ENCODE assay signal across 1 cellular context in the genomic region with DNA sequence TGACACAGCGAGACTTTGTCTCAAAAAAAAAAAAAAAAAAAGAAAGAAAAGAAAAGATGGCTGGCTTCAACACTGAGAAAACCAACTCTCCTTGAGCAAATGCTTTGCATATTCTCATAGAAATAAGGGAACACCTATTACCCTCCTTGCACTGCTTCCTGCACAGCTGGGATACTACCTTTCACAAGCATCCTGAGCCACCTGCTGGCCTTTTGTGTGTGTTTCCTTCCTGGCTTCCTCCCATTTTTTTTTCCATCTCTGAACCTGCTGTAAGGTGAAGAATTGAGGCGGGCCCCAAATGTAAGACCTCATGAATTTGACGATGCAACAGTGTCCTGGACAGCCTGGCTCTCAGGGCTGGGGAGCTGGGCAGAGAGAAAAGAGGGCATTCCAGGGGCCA.
TF ChIP-seq lines count a peak whose summit lies in the region.

No MANE protein-coding gene starts in this region.

TF ChIP-seq in A549, 52 proteins besides CTCF, POLR2A, EP300 and RAD21 (continued from another document):
- TF ChIP-seq, protein P1, sequence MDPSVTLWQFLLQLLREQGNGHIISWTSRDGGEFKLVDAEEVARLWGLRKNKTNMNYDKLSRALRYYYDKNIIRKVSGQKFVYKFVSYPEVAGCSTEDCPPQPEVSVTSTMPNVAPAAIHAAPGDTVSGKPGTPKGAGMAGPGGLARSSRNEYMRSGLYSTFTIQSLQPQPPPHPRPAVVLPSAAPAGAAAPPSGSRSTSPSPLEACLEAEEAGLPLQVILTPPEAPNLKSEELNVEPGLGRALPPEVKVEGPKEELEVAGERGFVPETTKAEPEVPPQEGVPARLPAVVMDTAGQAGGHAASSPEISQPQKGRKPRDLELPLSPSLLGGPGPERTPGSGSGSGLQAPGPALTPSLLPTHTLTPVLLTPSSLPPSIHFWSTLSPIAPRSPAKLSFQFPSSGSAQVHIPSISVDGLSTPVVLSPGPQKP (IDR thresholded peaks at IDR 0.05; ENCODE audit: low read depth, low read length): no peak
- TF ChIP-seq RFX5 (IDR thresholded peaks at IDR 0.05): no peak
- no peak for TF ChIP-seq CEBPB (IDR thresholded peaks at IDR 0.05)
